Comparison of ENCODE assay signal across 24 cellular contexts in the genomic region with DNA sequence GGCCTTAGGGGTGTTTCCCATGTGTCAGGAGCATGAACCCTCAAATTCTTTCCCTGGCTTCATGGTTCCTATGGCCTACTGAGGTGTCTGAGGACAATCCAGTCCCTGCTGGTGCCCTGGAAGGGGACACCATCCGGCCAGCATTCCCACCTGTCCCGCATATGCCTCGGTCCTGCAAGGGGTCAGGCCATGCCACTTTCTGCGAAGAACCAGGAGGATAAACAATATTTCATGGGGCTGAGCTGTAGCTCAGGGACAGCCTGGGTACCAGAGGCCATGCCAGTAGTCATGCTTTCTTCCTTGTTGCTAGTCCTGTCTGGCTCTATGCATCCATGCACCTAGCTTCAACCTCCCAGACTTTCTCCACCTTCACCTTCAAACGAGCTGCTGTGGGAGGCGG.
DNase-seq lines count a peak whose midpoint lies in the region; ATAC-seq and TF ChIP-seq lines count a peak whose summit lies in the region.
"Had no signal": no experiment of that assay in that cellular context is flagged by ENCODE, and none has a peak within 500 bp of the region (broad histone marks: within the 10 kb centered on the region; RNA-seq: fewer than 3 reads in every experiment).

No MANE protein-coding gene starts in this region.

- H4K8ac ChIP-seq in mesenchymal stem cell (ENCODE audit: low read length) (no peak overlapping the region), trophoblast cell (ENCODE audit: low read depth, low read length) (no peak overlapping the region)

- H2BK12ac ChIP-seq in mesenchymal stem cell (ENCODE audit: low read length in 2 of 2), result no peak overlapping the region
- no peak overlapping the region for H2BK12ac ChIP-seq in trophoblast cell (ENCODE audit: low read length)

- intact Hi-C loops in activated CD4-positive, alpha-beta T cell treated with anti-CD3 and anti-CD28 coated beads, Interleukin-2, amount 10 ng/mL, durations not matched to agents 24 days and 14 days (cut with micrococcal nuclease), result no loop called here
- intact Hi-C loops in activated T-helper 2 cell treated with anti-CD3 and anti-CD28 coated beads, Interferon-gamma antibody, Interleukin-2, Interleukin-4, amounts not matched to agents 10 μg/mL and 5 μg/mL and 100 μg/mL, durations not matched to agents 14 hours and 24 hours and 36 hours (cut with micrococcal nuclease), result loop anchor here (5.0 kb wide), 1 partner anchor 250 kb away; no protein-coding TSS in a partner anchor

- peaks cover 4% of the 10 kb centered on the region for H3K36me3 Mint-ChIP-seq in activated CD4-positive, alpha-beta T cell treated with anti-CD3 and anti-CD28 coated beads, Interleukin-2, amount 10 ng/mL, durations not matched to agents 24 days and 14 days (ENCODE audit: low read depth)
- H3K36me3 Mint-ChIP-seq in activated T-helper 2 cell treated with anti-CD3 and anti-CD28 coated beads, Interferon-gamma antibody, Interleukin-2, Interleukin-4, amounts not matched to agents 10 μg/mL and 5 μg/mL and 100 μg/mL, durations not matched to agents 14 hours and 24 hours and 36 hours (ENCODE audit: low read depth), result peaks cover 11% of the 10 kb centered on the region
- no peaks in the 10 kb centered on the region for H3K36me3 Mint-ChIP-seq in activated CD4-positive, alpha-beta memory T cell treated with anti-CD3 and anti-CD28 coated beads, Interleukin-2, amount 10 ng/mL, durations not matched to agents 7 days and 5 days (ENCODE audit: low read depth)
- H3K36me3 Mint-ChIP-seq in type B pancreatic cell, result no peaks in the 10 kb centered on the region

- no peak overlapping the region for H2AK5ac ChIP-seq in mesenchymal stem cell (ENCODE audit: low read length, severe bottlenecking)
- H2AK5ac ChIP-seq in trophoblast cell (ENCODE audit: low read length), result no peak overlapping the region

- no peaks in the 10 kb centered on the region for H3K27me3 Mint-ChIP-seq in activated CD4-positive, alpha-beta T cell treated with anti-CD3 and anti-CD28 coated beads, Interleukin-2, amount 10 ng/mL, durations not matched to agents 24 days and 14 days
- no peaks in the 10 kb centered on the region for H3K27me3 Mint-ChIP-seq in activated T-helper 2 cell treated with anti-CD3 and anti-CD28 coated beads, Interferon-gamma antibody, Interleukin-2, Interleukin-4, amounts not matched to agents 10 μg/mL and 5 μg/mL and 100 μg/mL, durations not matched to agents 14 hours and 24 hours and 36 hours (ENCODE audit: low read depth)
- peaks cover 3% of the 10 kb centered on the region for H3K27me3 Mint-ChIP-seq in activated CD4-positive, alpha-beta memory T cell treated with anti-CD3 and anti-CD28 coated beads, Interleukin-2, amount 10 ng/mL, durations not matched to agents 7 days and 5 days
- no peaks in the 10 kb centered on the region for H3K27me3 Mint-ChIP-seq in type B pancreatic cell
- H3K27me3 Mint-ChIP-seq: CD4-positive, alpha-beta T cell had no signal

- no peak overlapping the region for H2BK5ac ChIP-seq in mesenchymal stem cell (ENCODE audit: low read depth, low read length, poor library complexity, severe bottlenecking)
- no peak overlapping the region for H2BK5ac ChIP-seq in trophoblast cell (ENCODE audit: low read depth, low read length, poor library complexity)

- peak overlapping the region; percentile 58 for H3K27ac Mint-ChIP-seq in activated CD4-positive, alpha-beta T cell treated with anti-CD3 and anti-CD28 coated beads, Interleukin-2, amount 10 ng/mL, durations not matched to agents 24 days and 14 days
- peak overlapping the region; percentile 25 for H3K27ac Mint-ChIP-seq in activated T-helper 2 cell treated with anti-CD3 and anti-CD28 coated beads, Interferon-gamma antibody, Interleukin-2, Interleukin-4, amounts not matched to agents 10 μg/mL and 5 μg/mL and 100 μg/mL, durations not matched to agents 14 hours and 24 hours and 36 hours
- H3K27ac Mint-ChIP-seq in activated CD4-positive, alpha-beta memory T cell treated with anti-CD3 and anti-CD28 coated beads, Interleukin-2, amount 10 ng/mL, durations not matched to agents 7 days and 5 days, result no peak overlapping the region
- H3K27ac Mint-ChIP-seq in type B pancreatic cell, result no peak overlapping the region
- H3K27ac Mint-ChIP-seq: CD4-positive, alpha-beta T cell; H9 had no signal

- peaks cover 56% of the 10 kb centered on the region for H3K4me1 Mint-ChIP-seq in activated CD4-positive, alpha-beta T cell treated with anti-CD3 and anti-CD28 coated beads, Interleukin-2, amount 10 ng/mL, durations not matched to agents 24 days and 14 days
- peaks cover 50% of the 10 kb centered on the region for H3K4me1 Mint-ChIP-seq in activated T-helper 2 cell treated with anti-CD3 and anti-CD28 coated beads, Interferon-gamma antibody, Interleukin-2, Interleukin-4, amounts not matched to agents 10 μg/mL and 5 μg/mL and 100 μg/mL, durations not matched to agents 14 hours and 24 hours and 36 hours (ENCODE audit: low read depth)
- peaks cover 44% of the 10 kb centered on the region for H3K4me1 Mint-ChIP-seq in activated CD4-positive, alpha-beta memory T cell treated with anti-CD3 and anti-CD28 coated beads, Interleukin-2, amount 10 ng/mL, durations not matched to agents 7 days and 5 days
- peaks cover 15% of the 10 kb centered on the region for H3K4me1 Mint-ChIP-seq in type B pancreatic cell (ENCODE audit: unreplicated experiment)

- no peaks in the 10 kb centered on the region for H3K9me3 ChIP-seq in mesenchymal stem cell (ENCODE audit: control insufficient read depth, low read length)
- peaks cover 3% of the 10 kb centered on the region for H3K9me3 ChIP-seq in trophoblast cell (ENCODE audit: insufficient read depth, low read depth, low read length)
- H3K9me3 ChIP-seq: A549, BE2C had no signal

- WGBS in mesenchymal stem cell, result 98% methylated on average over 4 of the region's 6 CpGs
- no CpG with 5 or more reads among the region's 6 CpGs for whole genome bisulfite sequencing in trophoblast cell (ENCODE audit: extremely low coverage, insufficient coverage, insufficient read length)

- no peak overlapping the region for H4K12ac ChIP-seq in trophoblast cell (ENCODE audit: low read depth, low read length)

- H3K23ac ChIP-seq in mesenchymal stem cell (ENCODE audit: low read length in 2 of 2), result no peak overlapping the region
- no peak overlapping the region for H3K23ac ChIP-seq in trophoblast cell (ENCODE audit: low read length)

- H3K18ac ChIP-seq in mesenchymal stem cell (ENCODE audit: low read depth in 1 of 2, low read length in 2 of 2) (no peak overlapping the region), trophoblast cell (ENCODE audit: low read length) (no peak overlapping the region)

- H3K4me1 ChIP-seq in mesenchymal stem cell (ENCODE audit: control insufficient read depth, insufficient read depth, low read depth, low read length) (peaks cover 13% of the 10 kb centered on the region), trophoblast cell (ENCODE audit: control insufficient read depth in 1 of 2, insufficient read depth in 2 of 2, low read length in 2 of 2) (peaks cover 11 to 13% of the 10 kb centered on the region in 2 experiments)
- H3K4me1 ChIP-seq: A549 had no signal

- H3K9ac ChIP-seq in mesenchymal stem cell (ENCODE audit: low read length) (no peak overlapping the region), trophoblast cell (ENCODE audit: low read length) (no peak overlapping the region)
- H3K9ac ChIP-seq: BLaER1 treated with 17β-estradiol and CSF1 and Interleukin-3, amounts not matched to agents 10 nM and 100 nM had no signal

- H3K4me3 ChIP-seq in mesenchymal stem cell (ENCODE audit: insufficient read depth in 1 of 2, low read depth in 1 of 2, low read length in 2 of 2) (no peak overlapping the region), trophoblast cell (ENCODE audit: low read depth, low read length) (peak overlapping the region; percentile 31)
- H3K4me3 ChIP-seq: A549; BLaER1 treated with 17β-estradiol and CSF1 and Interleukin-3, amounts not matched to agents 10 nM and 100 nM; GM12878 had no signal

- H4K91ac ChIP-seq in mesenchymal stem cell (ENCODE audit: low read length), result no peak overlapping the region
- H4K91ac ChIP-seq in trophoblast cell (ENCODE audit: low read depth, low read length), result no peak overlapping the region

- peaks cover 4% of the 10 kb centered on the region for H3K79me1 ChIP-seq in mesenchymal stem cell (replicated peaks; ENCODE audit: low read length, poor library complexity, severe bottlenecking)
- H3K79me1 ChIP-seq in trophoblast cell (ENCODE audit: low read length), result peaks cover 11% of the 10 kb centered on the region

- peaks cover 5% of the 10 kb centered on the region for H3K9me3 Mint-ChIP-seq in activated CD4-positive, alpha-beta T cell treated with anti-CD3 and anti-CD28 coated beads, Interleukin-2, amount 10 ng/mL, durations not matched to agents 24 days and 14 days
- H3K9me3 Mint-ChIP-seq in activated T-helper 2 cell treated with anti-CD3 and anti-CD28 coated beads, Interferon-gamma antibody, Interleukin-2, Interleukin-4, amounts not matched to agents 10 μg/mL and 5 μg/mL and 100 μg/mL, durations not matched to agents 14 hours and 24 hours and 36 hours, result peaks cover 6% of the 10 kb centered on the region
- no peaks in the 10 kb centered on the region for H3K9me3 Mint-ChIP-seq in activated CD4-positive, alpha-beta memory T cell treated with anti-CD3 and anti-CD28 coated beads, Interleukin-2, amount 10 ng/mL, durations not matched to agents 7 days and 5 days
- no peaks in the 10 kb centered on the region for H3K9me3 Mint-ChIP-seq in type B pancreatic cell
- H3K9me3 Mint-ChIP-seq: CD4-positive, alpha-beta T cell; CD8-positive, alpha-beta memory T cell had no signal

- no peak for ATAC-seq in GM21367 (IDR thresholded peaks at IDR 0.05; ENCODE audit: unreplicated experiment)
- ATAC-seq: A549, GM12878, HCT116 had no signal

- H2BK15ac ChIP-seq in mesenchymal stem cell (ENCODE audit: low read depth, poor library complexity, severe bottlenecking), result peak overlapping the region; percentile 44

- H3K4ac ChIP-seq in mesenchymal stem cell (ENCODE audit: low read depth in 1 of 2, low read length in 2 of 2) (no peak overlapping the region), trophoblast cell (ENCODE audit: low read depth, low read length) (no peak overlapping the region)

- CTCF ChIA-PET in activated CD4-positive, alpha-beta memory T cell treated with anti-CD3 and anti-CD28 coated beads, Interleukin-2, amount 10 ng/mL, durations not matched to agents 7 days and 5 days (lab: Charles Lee), result no interaction called here

- H2AFZ ChIP-seq in mesenchymal stem cell (ENCODE audit: low read depth, low read length) (no peak overlapping the region), trophoblast cell (ENCODE audit: insufficient read depth, low read length, poor library complexity) (no peak overlapping the region)

- H3K27ac ChIP-seq in mesenchymal stem cell (ENCODE audit: low read length, poor library complexity, severe bottlenecking) (no peak overlapping the region), trophoblast cell (ENCODE audit: low read depth, low read length) (no peak overlapping the region)
- H3K27ac ChIP-seq: A549 had no signal

- no peaks in the 10 kb centered on the region for H3K27me3 ChIP-seq in mesenchymal stem cell (ENCODE audit: control insufficient read depth in 1 of 2, insufficient read depth in 1 of 2, low read length in 2 of 2)
- no peaks in the 10 kb centered on the region for H3K27me3 ChIP-seq in trophoblast cell (ENCODE audit: insufficient read depth, low read length)
- H3K27me3 ChIP-seq: BE2C; BLaER1 treated with 17β-estradiol and CSF1 and Interleukin-3, amounts not matched to agents 10 nM and 100 nM had no signal

- peaks cover 0 to 9% of the 10 kb centered on the region in 2 experiments for H3K36me3 ChIP-seq in mesenchymal stem cell (ENCODE audit: control insufficient read depth in 1 of 2, insufficient read depth in 2 of 2, low read depth in 1 of 2, low read length in 2 of 2)
- H3K36me3 ChIP-seq in trophoblast cell (ENCODE audit: control insufficient read depth in 1 of 2, insufficient read depth in 2 of 2, low read length in 2 of 2), result peaks cover 0 to 4% of the 10 kb centered on the region in 2 experiments
- H3K36me3 ChIP-seq: BE2C had no signal

- POLR2A ChIA-PET in activated CD4-positive, alpha-beta memory T cell treated with anti-CD3 and anti-CD28 coated beads, Interleukin-2, amount 10 ng/mL, durations not matched to agents 7 days and 5 days (lab: Charles Lee), result interaction anchor here (1.2 to 2.6 kb wide), 2 partner anchors 221 to 249 kb away, joined by 3 to 7 read pairs; no protein-coding TSS in a partner anchor

- H3K14ac ChIP-seq in mesenchymal stem cell (ENCODE audit: low read length in 2 of 2) (no peak overlapping the region), trophoblast cell (ENCODE audit: low read length) (no peak overlapping the region)

- H2BK120ac ChIP-seq in mesenchymal stem cell (ENCODE audit: low read depth, low read length) (no peak overlapping the region), trophoblast cell (ENCODE audit: insufficient read depth, low read length, poor library complexity) (no peak overlapping the region)

- H3K79me2 ChIP-seq in trophoblast cell (ENCODE audit: control insufficient read depth, insufficient read depth, low read length, poor library complexity), result no peaks in the 10 kb centered on the region

- H3K4me2 ChIP-seq in mesenchymal stem cell (ENCODE audit: low read length, poor library complexity, severe bottlenecking) (no peak overlapping the region), trophoblast cell (ENCODE audit: low read length) (no peak overlapping the region)
- H3K4me2 ChIP-seq: A549 had no signal

- no peak for TF ChIP-seq CTCF in type B pancreatic cell (conservative IDR thresholded peaks at IDR 0.05)

- H3K4me3 Mint-ChIP-seq in activated CD4-positive, alpha-beta T cell treated with anti-CD3 and anti-CD28 coated beads, Interleukin-2, amount 10 ng/mL, durations not matched to agents 24 days and 14 days, result no peak overlapping the region
- no peak overlapping the region for H3K4me3 Mint-ChIP-seq in activated T-helper 2 cell treated with anti-CD3 and anti-CD28 coated beads, Interferon-gamma antibody, Interleukin-2, Interleukin-4, amounts not matched to agents 10 μg/mL and 5 μg/mL and 100 μg/mL, durations not matched to agents 14 hours and 24 hours and 36 hours (ENCODE audit: low read depth)
- H3K4me3 Mint-ChIP-seq in activated CD4-positive, alpha-beta memory T cell treated with anti-CD3 and anti-CD28 coated beads, Interleukin-2, amount 10 ng/mL, durations not matched to agents 7 days and 5 days, result no peak overlapping the region
- no peak overlapping the region for H3K4me3 Mint-ChIP-seq in type B pancreatic cell
- H3K4me3 Mint-ChIP-seq: CD14-positive monocyte; CD4-positive, alpha-beta T cell; CD8-positive, alpha-beta memory T cell; H9 had no signal

- peak; percentile 51 for DNase-seq in activated CD4-positive, alpha-beta T cell treated with anti-CD3 and anti-CD28 coated beads, Interleukin-2, amount 10 ng/mL, durations not matched to agents 24 days and 14 days
- DNase-seq in activated CD4-positive, alpha-beta T cell treated with anti-CD3 and anti-CD28 coated beads, Interleukin-2, amount 50 U/mL, for 48 hours, result no peak
- no peak for DNase-seq in activated T-helper 2 cell treated with anti-CD3 and anti-CD28 coated beads, Interferon-gamma antibody, Interleukin-2, Interleukin-4, amounts not matched to agents 10 μg/mL and 5 μg/mL and 100 μg/mL, durations not matched to agents 14 hours and 24 hours and 36 hours (ENCODE audit: low spot score)
- DNase-seq in mesenchymal stem cell, result no peak
- DNase-seq in trophoblast cell, result no peak
- no peak for DNase-seq in activated CD4-positive, alpha-beta memory T cell treated with anti-CD3 and anti-CD28 coated beads, Interleukin-2, amount 10 ng/mL, durations not matched to agents 7 days and 5 days
- DNase-seq in type B pancreatic cell (ENCODE audit: extremely low spot score, unreplicated experiment), result no peak
- DNase-seq: 8988T; ACHN; AML-193; BE2C; CD4-positive, alpha-beta T cell; CD8-positive, alpha-beta memory T cell; DMS 273 treated with DMSO at 0.1 percent for 48 hours; DMS79; EL; GDM1; H9 had no signal

Comparison
In these comparisons a context has a peak if more than half of its experiments do, and no peak if none do; other contexts are left out.
1. H3K27ac Mint-ChIP-seq: peak in activated CD4-positive, alpha-beta T cell treated with anti-CD3 and anti-CD28 coated beads, Interleukin-2, amount 10 ng/mL, durations not matched to agents 24 days and 14 days (single experiment) and activated T-helper 2 cell treated with anti-CD3 and anti-CD28 coated beads, Interferon-gamma antibody, Interleukin-2, Interleukin-4, amounts not matched to agents 10 μg/mL and 5 μg/mL and 100 μg/mL, durations not matched to agents 14 hours and 24 hours and 36 hours (single experiment); none in activated CD4-positive, alpha-beta memory T cell treated with anti-CD3 and anti-CD28 coated beads, Interleukin-2, amount 10 ng/mL, durations not matched to agents 7 days and 5 days (single experiment) and type B pancreatic cell (single experiment).